1 cellular context compared by ENCODE assay signal in the genomic region with DNA sequence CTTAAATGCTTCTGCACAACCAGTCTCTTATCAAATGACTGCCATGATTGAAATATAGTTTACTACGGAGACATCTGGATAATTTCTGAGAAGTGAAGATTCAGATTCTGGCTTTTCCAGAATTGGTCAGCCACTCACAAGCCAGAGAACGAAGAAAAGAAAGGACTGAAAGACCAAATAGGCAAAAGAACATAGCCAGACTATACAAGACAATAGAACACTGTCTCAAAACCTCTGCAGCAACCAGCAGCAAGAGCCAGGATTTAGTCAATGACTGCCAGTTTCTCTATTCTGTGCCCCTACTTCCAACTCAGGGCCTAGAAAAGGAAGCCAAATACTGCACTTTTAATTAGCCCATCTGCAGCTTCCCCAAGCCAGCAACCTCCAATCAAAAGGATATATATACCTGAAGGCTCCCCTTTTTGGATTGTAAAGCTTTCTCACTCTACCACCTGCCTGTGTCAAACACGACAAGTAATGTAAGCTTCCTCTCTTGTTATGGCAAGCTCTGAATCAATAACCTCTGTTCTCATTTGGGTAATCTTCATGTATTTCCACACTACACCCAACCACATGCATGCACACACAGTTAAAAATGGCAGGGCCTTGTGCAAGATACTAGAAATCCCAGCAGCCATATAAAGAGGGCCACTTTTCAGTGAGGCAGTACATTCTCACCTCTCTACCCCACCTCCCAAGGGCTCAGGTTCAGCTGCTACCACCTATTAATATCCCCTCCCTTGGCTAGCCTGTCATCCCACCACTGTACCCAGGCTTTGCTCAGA.
TF ChIP-seq lines count a peak whose summit lies in the region.

No MANE protein-coding gene starts in this region.

TF ChIP-seq in GM23338, 12 proteins besides CTCF, POLR2A, EP300 and RAD21 (continued from another document):
- TF ChIP-seq, protein P1, sequence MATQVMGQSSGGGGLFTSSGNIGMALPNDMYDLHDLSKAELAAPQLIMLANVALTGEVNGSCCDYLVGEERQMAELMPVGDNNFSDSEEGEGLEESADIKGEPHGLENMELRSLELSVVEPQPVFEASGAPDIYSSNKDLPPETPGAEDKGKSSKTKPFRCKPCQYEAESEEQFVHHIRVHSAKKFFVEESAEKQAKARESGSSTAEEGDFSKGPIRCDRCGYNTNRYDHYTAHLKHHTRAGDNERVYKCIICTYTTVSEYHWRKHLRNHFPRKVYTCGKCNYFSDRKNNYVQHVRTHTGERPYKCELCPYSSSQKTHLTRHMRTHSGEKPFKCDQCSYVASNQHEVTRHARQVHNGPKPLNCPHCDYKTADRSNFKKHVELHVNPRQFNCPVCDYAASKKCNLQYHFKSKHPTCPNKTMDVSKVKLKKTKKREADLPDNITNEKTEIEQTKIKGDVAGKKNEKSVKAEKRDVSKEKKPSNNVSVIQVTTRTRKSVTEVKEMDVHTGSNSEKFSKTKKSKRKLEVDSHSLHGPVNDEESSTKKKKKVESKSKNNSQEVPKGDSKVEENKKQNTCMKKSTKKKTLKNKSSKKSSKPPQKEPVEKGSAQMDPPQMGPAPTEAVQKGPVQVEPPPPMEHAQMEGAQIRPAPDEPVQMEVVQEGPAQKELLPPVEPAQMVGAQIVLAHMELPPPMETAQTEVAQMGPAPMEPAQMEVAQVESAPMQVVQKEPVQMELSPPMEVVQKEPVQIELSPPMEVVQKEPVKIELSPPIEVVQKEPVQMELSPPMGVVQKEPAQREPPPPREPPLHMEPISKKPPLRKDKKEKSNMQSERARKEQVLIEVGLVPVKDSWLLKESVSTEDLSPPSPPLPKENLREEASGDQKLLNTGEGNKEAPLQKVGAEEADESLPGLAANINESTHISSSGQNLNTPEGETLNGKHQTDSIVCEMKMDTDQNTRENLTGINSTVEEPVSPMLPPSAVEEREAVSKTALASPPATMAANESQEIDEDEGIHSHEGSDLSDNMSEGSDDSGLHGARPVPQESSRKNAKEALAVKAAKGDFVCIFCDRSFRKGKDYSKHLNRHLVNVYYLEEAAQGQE (IDR thresholded peaks at IDR 0.05; ENCODE audit: unreplicated experiment), result no peak
- TF ChIP-seq, protein P2, sequence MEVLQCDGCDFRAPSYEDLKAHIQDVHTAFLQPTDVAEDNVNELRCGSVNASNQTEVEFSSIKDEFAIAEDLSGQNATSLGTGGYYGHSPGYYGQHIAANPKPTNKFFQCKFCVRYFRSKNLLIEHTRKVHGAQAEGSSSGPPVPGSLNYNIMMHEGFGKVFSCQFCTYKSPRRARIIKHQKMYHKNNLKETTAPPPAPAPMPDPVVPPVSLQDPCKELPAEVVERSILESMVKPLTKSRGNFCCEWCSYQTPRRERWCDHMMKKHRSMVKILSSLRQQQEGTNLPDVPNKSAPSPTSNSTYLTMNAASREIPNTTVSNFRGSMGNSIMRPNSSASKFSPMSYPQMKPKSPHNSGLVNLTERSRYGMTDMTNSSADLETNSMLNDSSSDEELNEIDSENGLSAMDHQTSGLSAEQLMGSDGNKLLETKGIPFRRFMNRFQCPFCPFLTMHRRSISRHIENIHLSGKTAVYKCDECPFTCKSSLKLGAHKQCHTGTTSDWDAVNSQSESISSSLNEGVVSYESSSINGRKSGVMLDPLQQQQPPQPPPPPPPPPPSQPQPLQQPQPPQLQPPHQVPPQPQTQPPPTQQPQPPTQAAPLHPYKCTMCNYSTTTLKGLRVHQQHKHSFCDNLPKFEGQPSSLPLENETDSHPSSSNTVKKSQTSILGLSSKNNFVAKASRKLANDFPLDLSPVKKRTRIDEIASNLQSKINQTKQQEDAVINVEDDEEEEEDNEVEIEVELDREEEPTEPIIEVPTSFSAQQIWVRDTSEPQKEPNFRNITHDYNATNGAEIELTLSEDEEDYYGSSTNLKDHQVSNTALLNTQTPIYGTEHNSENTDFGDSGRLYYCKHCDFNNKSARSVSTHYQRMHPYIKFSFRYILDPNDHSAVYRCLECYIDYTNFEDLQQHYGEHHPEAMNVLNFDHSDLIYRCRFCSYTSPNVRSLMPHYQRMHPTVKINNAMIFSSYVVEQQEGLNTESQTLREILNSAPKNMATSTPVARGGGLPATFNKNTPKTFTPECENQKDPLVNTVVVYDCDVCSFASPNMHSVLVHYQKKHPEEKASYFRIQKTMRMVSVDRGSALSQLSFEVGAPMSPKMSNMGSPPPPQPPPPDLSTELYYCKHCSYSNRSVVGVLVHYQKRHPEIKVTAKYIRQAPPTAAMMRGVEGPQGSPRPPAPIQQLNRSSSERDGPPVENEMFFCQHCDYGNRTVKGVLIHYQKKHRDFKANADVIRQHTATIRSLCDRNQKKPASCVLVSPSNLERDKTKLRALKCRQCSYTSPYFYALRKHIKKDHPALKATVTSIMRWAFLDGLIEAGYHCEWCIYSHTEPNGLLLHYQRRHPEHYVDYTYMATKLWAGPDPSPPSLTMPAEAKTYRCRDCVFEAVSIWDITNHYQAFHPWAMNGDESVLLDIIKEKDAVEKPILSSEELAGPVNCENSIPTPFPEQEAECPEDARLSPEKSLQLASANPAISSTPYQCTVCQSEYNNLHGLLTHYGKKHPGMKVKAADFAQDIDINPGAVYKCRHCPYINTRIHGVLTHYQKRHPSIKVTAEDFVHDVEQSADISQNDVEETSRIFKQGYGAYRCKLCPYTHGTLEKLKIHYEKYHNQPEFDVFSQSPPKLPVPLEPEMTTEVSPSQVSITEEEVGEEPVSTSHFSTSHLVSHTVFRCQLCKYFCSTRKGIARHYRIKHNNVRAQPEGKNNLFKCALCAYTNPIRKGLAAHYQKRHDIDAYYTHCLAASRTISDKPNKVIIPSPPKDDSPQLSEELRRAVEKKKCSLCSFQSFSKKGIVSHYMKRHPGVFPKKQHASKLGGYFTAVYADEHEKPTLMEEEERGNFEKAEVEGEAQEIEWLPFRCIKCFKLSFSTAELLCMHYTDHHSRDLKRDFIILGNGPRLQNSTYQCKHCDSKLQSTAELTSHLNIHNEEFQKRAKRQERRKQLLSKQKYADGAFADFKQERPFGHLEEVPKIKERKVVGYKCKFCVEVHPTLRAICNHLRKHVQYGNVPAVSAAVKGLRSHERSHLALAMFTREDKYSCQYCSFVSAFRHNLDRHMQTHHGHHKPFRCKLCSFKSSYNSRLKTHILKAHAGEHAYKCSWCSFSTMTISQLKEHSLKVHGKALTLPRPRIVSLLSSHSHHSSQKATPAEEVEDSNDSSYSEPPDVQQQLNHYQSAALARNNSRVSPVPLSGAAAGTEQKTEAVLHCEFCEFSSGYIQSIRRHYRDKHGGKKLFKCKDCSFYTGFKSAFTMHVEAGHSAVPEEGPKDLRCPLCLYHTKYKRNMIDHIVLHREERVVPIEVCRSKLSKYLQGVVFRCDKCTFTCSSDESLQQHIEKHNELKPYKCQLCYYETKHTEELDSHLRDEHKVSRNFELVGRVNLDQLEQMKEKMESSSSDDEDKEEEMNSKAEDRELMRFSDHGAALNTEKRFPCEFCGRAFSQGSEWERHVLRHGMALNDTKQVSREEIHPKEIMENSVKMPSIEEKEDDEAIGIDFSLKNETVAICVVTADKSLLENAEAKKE (CRISPR knock-in tag; IDR thresholded peaks at IDR 0.05), result no peak
- no peak for TF ChIP-seq ZNF114 (CRISPR knock-in tag; IDR thresholded peaks at IDR 0.05)
- TF ChIP-seq STAT1 (IDR thresholded peaks at IDR 0.05; ENCODE audit: unreplicated experiment), result no peak
- TF ChIP-seq, protein P3, sequence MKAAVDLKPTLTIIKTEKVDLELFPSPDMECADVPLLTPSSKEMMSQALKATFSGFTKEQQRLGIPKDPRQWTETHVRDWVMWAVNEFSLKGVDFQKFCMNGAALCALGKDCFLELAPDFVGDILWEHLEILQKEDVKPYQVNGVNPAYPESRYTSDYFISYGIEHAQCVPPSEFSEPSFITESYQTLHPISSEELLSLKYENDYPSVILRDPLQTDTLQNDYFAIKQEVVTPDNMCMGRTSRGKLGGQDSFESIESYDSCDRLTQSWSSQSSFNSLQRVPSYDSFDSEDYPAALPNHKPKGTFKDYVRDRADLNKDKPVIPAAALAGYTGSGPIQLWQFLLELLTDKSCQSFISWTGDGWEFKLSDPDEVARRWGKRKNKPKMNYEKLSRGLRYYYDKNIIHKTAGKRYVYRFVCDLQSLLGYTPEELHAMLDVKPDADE (IDR thresholded peaks at IDR 0.05), result no peak
